ENCODE assay signal across 15 cellular contexts in genomic region chr20:14522595-14522994, GRCh38.
DNase-seq lines count a peak whose midpoint lies in the region; ATAC-seq and TF ChIP-seq lines count a peak whose summit lies in the region.
"Had no signal": no experiment of that assay in that cellular context is flagged by ENCODE, and none has a peak within 500 bp of the region (broad histone marks: within the 10 kb centered on the region; RNA-seq: fewer than 3 reads in every experiment).

No MANE protein-coding gene starts in this region.

- DNase-seq in IMR-90 (no peak), mammary epithelial cell (peak; percentile 92), type B pancreatic cell (ENCODE audit: extremely low spot score, unreplicated experiment) (no peak), cardiac septum (ENCODE audit: low spot score) (no peak), dorsolateral prefrontal cortex (no peak), midbrain (lab: John Stamatoyannopoulos, UW) (no peak)
- DNase-seq: ACHN; BE2C; CD4-positive, alpha-beta T cell; H9; KG1 had no signal

- no peak overlapping the region for H3K14ac ChIP-seq in IMR-90 (replicated peaks; ENCODE audit: low read depth, low read length)

- intact Hi-C loops in IMR-90 (cut with micrococcal nuclease), result no loop called here
- intact Hi-C loops in mammary epithelial cell (cut with micrococcal nuclease), result loop anchor here (1.0 to 10.0 kb wide), 10 partner anchors 61 to 715 kb away; no protein-coding TSS in a partner anchor
- intact Hi-C loops in cardiac septum (cut with DNase I), result no loop called here
- intact Hi-C loops in dorsolateral prefrontal cortex (cut with DNase I), result no loop called here

- no peaks in the 10 kb centered on the region for H4K20me1 ChIP-seq in IMR-90 (ENCODE audit: insufficient read depth, low read length)
- no peaks in the 10 kb centered on the region for H4K20me1 ChIP-seq in mammary epithelial cell (ENCODE audit: insufficient read depth, low read length)

- no peak overlapping the region for H3K18ac ChIP-seq in IMR-90 (ENCODE audit: low read depth, low read length)

- TF ChIP-seq CTCF in IMR-90 (conservative IDR thresholded peaks at IDR 0.05; ENCODE audit: low read depth, low read length), result no peak
- no peak for TF ChIP-seq CTCF in mammary epithelial cell (conservative IDR thresholded peaks at IDR 0.05 in 1 of 2, IDR thresholded peaks at IDR 0.05 in 1 of 2; ENCODE audit: extremely low read depth in 1 of 2, insufficient read depth in 1 of 2, low read depth in 1 of 2, low read length in 2 of 2)
- no peak for TF ChIP-seq CTCF in type B pancreatic cell (conservative IDR thresholded peaks at IDR 0.05)
- TF ChIP-seq CTCF in dorsolateral prefrontal cortex (IDR thresholded peaks at IDR 0.05 in 54 of 56, conservative IDR thresholded peaks at IDR 0.05 in 2 of 56; ENCODE audit: low read depth in 1 of 56, partially characterized antibody in 56 of 56), result no peak

- H3K4me1 Mint-ChIP-seq in type B pancreatic cell (ENCODE audit: unreplicated experiment), result peaks cover 8% of the 10 kb centered on the region
- H3K4me1 Mint-ChIP-seq: IgD-negative memory B cell had no signal

- H4K5ac ChIP-seq in IMR-90 (ENCODE audit: low read depth, low read length), result no peak overlapping the region; the same call in 1 of the 2 replicates

- H3K79me2 ChIP-seq in mammary epithelial cell (ENCODE audit: insufficient read depth, low read length), result no peaks in the 10 kb centered on the region

- in situ Hi-C loops in IMR-90 (cut with MboI; ENCODE audit: low sequenced_read_pairs), result no loop called here
- in situ Hi-C loops in mammary epithelial cell (cut with MboI; ENCODE audit: low sequenced_read_pairs in 2 of 2), result loop anchor here in 1 of 2 donors (25.0 kb wide), 1 partner anchor 185 kb away; the partner anchor contains the start of gene FLRT3

- no peak overlapping the region for H3K4ac ChIP-seq in IMR-90 (ENCODE audit: low read depth, low read length)

- no peak overlapping the region for H3K23ac ChIP-seq in IMR-90 (ENCODE audit: low read depth, low read length)

- no peaks in the 10 kb centered on the region for H3K79me1 ChIP-seq in IMR-90 (ENCODE audit: low read depth in 1 of 2, low read length in 2 of 2)

- dilution Hi-C loops in IMR-90 (cut with HindIII; ENCODE audit: low sequenced_read_pairs, unreplicated experiment) (no loop called here), mammary epithelial cell (cut with HindIII; ENCODE audit: low sequenced_read_pairs) (loop anchor here (5.0 kb wide), 1 partner anchor 105 kb away; no protein-coding TSS in a partner anchor)

- peak overlapping the region; percentile 19 for H3K27ac Mint-ChIP-seq in type B pancreatic cell
- H3K27ac Mint-ChIP-seq: CD4-positive, alpha-beta T cell; IgD-negative memory B cell had no signal

- H3K4me3 Mint-ChIP-seq in type B pancreatic cell, result no peak overlapping the region
- H3K4me3 Mint-ChIP-seq: CD4-positive, alpha-beta T cell; H9; IgD-negative memory B cell had no signal

- no peaks in the 10 kb centered on the region for H3K36me3 ChIP-seq in IMR-90 (ENCODE audit: control insufficient read depth, insufficient read depth, low read length)
- no peaks in the 10 kb centered on the region for H3K36me3 ChIP-seq in mammary epithelial cell (ENCODE audit: insufficient read depth, low read length)
- H3K36me3 ChIP-seq: BE2C had no signal

- no peak for TF ChIP-seq RAD21 in IMR-90 (IDR thresholded peaks at IDR 0.05; ENCODE audit: low read length)

- H3K4me3 ChIP-seq in IMR-90 (ENCODE audit: insufficient read depth, low read depth, low read length) (no peak overlapping the region), mammary epithelial cell (replicated peaks in 1 of 3; ENCODE audit: insufficient read depth in 1 of 3, low read depth in 2 of 3, low read length in 3 of 3) (no peak overlapping the region), dorsolateral prefrontal cortex (no peak overlapping the region)

- H3K27me3 Mint-ChIP-seq in type B pancreatic cell, result no peaks in the 10 kb centered on the region
- H3K27me3 Mint-ChIP-seq: CD4-positive, alpha-beta T cell had no signal

- WGBS in IMR-90 (ENCODE audit: extremely low coverage in 2 of 2, insufficient read length in 1 of 2), 2 experiments, result no CpG with 5 or more reads among the region's 5 CpGs
- WGBS in mammary epithelial cell (ENCODE audit: low coverage, missing lambda C conversion rate), result 2% methylated on average over 5 of the region's 5 CpGs

- H2BK5ac ChIP-seq in IMR-90 (ENCODE audit: low read depth, low read length, poor library complexity, severe bottlenecking), result no peak overlapping the region

- no peak for TF ChIP-seq POLR2A in IMR-90 (IDR thresholded peaks at IDR 0.05; ENCODE audit: low read depth, low read length)

- peaks cover 2% of the 10 kb centered on the region; the same call in 1 of the 2 replicates for H3K27me3 ChIP-seq in IMR-90 (ENCODE audit: control insufficient read depth, insufficient read depth, low read length)
- H3K27me3 ChIP-seq in mammary epithelial cell (ENCODE audit: insufficient read depth, low read length), result no peaks in the 10 kb centered on the region
- H3K27me3 ChIP-seq in dorsolateral prefrontal cortex, result no peaks in the 10 kb centered on the region
- H3K27me3 ChIP-seq: BE2C had no signal

- no peak overlapping the region for H3K56ac ChIP-seq in IMR-90 (ENCODE audit: extremely low read depth, insufficient read depth, low read length)

- no peak overlapping the region for H2BK15ac ChIP-seq in IMR-90 (ENCODE audit: low read depth, low read length)

- H2AK5ac ChIP-seq in IMR-90 (ENCODE audit: low read depth, low read length), result no peak overlapping the region

- H2AFZ ChIP-seq in IMR-90 (replicated peaks; ENCODE audit: low read length, poor library complexity) (no peak overlapping the region), mammary epithelial cell (ENCODE audit: low read depth, low read length) (peak overlapping the region; percentile 56)

- H2BK20ac ChIP-seq in IMR-90 (ENCODE audit: low read depth, low read length), result peak overlapping the region; percentile 73

- H2AK9ac ChIP-seq in IMR-90 (replicated peaks; ENCODE audit: low read depth, low read length, poor library complexity), result no peak overlapping the region

- no peaks in the 10 kb centered on the region for H3K9me3 ChIP-seq in IMR-90 (ENCODE audit: control insufficient read depth, insufficient read depth, low read length)
- H3K9me3 ChIP-seq in mammary epithelial cell (replicated peaks; ENCODE audit: insufficient read depth, low read length), result no peaks in the 10 kb centered on the region
- H3K9me3 ChIP-seq: BE2C, Caco-2 had no signal

- H3K4me2 ChIP-seq in IMR-90 (ENCODE audit: low read depth, low read length) (no peak overlapping the region), mammary epithelial cell (ENCODE audit: insufficient read depth, low read depth, low read length) (peak overlapping the region; percentile 50)

- H3K9ac ChIP-seq in IMR-90 (ENCODE audit: low read depth, low read length), result no peak overlapping the region
- H3K9ac ChIP-seq in mammary epithelial cell (ENCODE audit: insufficient read depth, low read length), result peak overlapping the region; percentile 83

- no peaks in the 10 kb centered on the region for H3K9me3 Mint-ChIP-seq in type B pancreatic cell
- H3K9me3 Mint-ChIP-seq: H9, IgD-negative memory B cell had no signal

- no peak overlapping the region for H4K8ac ChIP-seq in IMR-90 (ENCODE audit: low read depth in 2 of 2, low read length in 2 of 2)

- POLR2A ChIA-PET in IMR-90 (lab: Charles Lee; ENCODE audit: unreplicated experiment), result no interaction called here

- H3K36me3 Mint-ChIP-seq in type B pancreatic cell, result no peaks in the 10 kb centered on the region

- no peak overlapping the region for H2BK120ac ChIP-seq in IMR-90 (ENCODE audit: low read depth, low read length)

- ATAC-seq in IMR-90 (ENCODE audit: low read depth) (peak; percentile 71), esophagus mucosa (peak; percentile 94)

- H3K27ac ChIP-seq in IMR-90 (ENCODE audit: insufficient read depth, low read length), result no peak overlapping the region
- H3K27ac ChIP-seq in mammary epithelial cell (ENCODE audit: insufficient read depth, low read depth, low read length), result peak overlapping the region; percentile 99
- no peak overlapping the region for H3K27ac ChIP-seq in dorsolateral prefrontal cortex
- H3K27ac ChIP-seq: HL-60 had no signal

- no peak overlapping the region for H4K91ac ChIP-seq in IMR-90 (ENCODE audit: insufficient read depth, low read depth, low read length)

- H3K9me1 ChIP-seq in IMR-90 (ENCODE audit: insufficient read depth, low read length), result no peaks in the 10 kb centered on the region

- BruUV-seq in IMR-90 (replicated peaks; lab: Mats Ljungman, UMichigan) (no TSS peak), mammary epithelial cell (replicated peaks; lab: Mats Ljungman, UMichigan) (TSS peak; percentile 78)

- CTCF ChIA-PET in IMR-90 (lab: Yijun Ruan, JAX) (no interaction called here), mammary epithelial cell (lab: Charles Lee; ENCODE audit: low non-redundant PET) (interaction anchor here (0.6 kb wide), 1 partner anchor 185 kb away, joined by 5 read pairs; no protein-coding TSS in a partner anchor)

- H3K4me1 ChIP-seq in IMR-90 (ENCODE audit: control insufficient read depth, insufficient read depth, low read length) (peaks cover 5% of the 10 kb centered on the region; the same call in 1 of the 2 replicates), mammary epithelial cell (ENCODE audit: insufficient read depth, low read length) (peaks cover 36% of the 10 kb centered on the region)
- H3K4me1 ChIP-seq: BE2C, Caco-2 had no signal

TF ChIP-seq in IMR-90, 13 proteins besides CTCF, POLR2A, EP300 and RAD21 (continues in another document):
- no peak for TF ChIP-seq MAZ (IDR thresholded peaks at IDR 0.05; ENCODE audit: borderline replicate concordance, low read depth, low read length)
- no peak for TF ChIP-seq RFX5 (IDR thresholded peaks at IDR 0.05; ENCODE audit: low read depth, low read length)
- no peak for TF ChIP-seq CHD1 (IDR thresholded peaks at IDR 0.05; ENCODE audit: low read depth, low read length)
- no peak for TF ChIP-seq CEBPB (IDR thresholded peaks at IDR 0.05; ENCODE audit: low read depth, low read length)
- no peak for TF ChIP-seq MAFK (IDR thresholded peaks at IDR 0.05; ENCODE audit: low read depth, low read length)
- no peak for TF ChIP-seq ELK1 (IDR thresholded peaks at IDR 0.05; ENCODE audit: borderline replicate concordance, low read depth, low read length)
- no peak for TF ChIP-seq RCOR1 (IDR thresholded peaks at IDR 0.05; ENCODE audit: insufficient replicate concordance, low read length)
- TF ChIP-seq SMC3 (IDR thresholded peaks at IDR 0.05; ENCODE audit: low read depth, low read length), result no peak
- TF ChIP-seq NFE2L2 (IDR thresholded peaks at IDR 0.05; ENCODE audit: low read depth, low read length), result no peak
- TF ChIP-seq MXI1 (IDR thresholded peaks at IDR 0.05; ENCODE audit: borderline replicate concordance, low read depth, low read length), result no peak
